ENCODE assay signal across 1 cellular context in genomic region chr9:34988218-34989055, GRCh38.
TF ChIP-seq lines count a peak whose summit lies in the region.

No MANE protein-coding gene starts in this region.

TF ChIP-seq in GM23338, 12 proteins besides CTCF, POLR2A, EP300 and RAD21 (continued from another document):
- TF ChIP-seq, protein P1, sequence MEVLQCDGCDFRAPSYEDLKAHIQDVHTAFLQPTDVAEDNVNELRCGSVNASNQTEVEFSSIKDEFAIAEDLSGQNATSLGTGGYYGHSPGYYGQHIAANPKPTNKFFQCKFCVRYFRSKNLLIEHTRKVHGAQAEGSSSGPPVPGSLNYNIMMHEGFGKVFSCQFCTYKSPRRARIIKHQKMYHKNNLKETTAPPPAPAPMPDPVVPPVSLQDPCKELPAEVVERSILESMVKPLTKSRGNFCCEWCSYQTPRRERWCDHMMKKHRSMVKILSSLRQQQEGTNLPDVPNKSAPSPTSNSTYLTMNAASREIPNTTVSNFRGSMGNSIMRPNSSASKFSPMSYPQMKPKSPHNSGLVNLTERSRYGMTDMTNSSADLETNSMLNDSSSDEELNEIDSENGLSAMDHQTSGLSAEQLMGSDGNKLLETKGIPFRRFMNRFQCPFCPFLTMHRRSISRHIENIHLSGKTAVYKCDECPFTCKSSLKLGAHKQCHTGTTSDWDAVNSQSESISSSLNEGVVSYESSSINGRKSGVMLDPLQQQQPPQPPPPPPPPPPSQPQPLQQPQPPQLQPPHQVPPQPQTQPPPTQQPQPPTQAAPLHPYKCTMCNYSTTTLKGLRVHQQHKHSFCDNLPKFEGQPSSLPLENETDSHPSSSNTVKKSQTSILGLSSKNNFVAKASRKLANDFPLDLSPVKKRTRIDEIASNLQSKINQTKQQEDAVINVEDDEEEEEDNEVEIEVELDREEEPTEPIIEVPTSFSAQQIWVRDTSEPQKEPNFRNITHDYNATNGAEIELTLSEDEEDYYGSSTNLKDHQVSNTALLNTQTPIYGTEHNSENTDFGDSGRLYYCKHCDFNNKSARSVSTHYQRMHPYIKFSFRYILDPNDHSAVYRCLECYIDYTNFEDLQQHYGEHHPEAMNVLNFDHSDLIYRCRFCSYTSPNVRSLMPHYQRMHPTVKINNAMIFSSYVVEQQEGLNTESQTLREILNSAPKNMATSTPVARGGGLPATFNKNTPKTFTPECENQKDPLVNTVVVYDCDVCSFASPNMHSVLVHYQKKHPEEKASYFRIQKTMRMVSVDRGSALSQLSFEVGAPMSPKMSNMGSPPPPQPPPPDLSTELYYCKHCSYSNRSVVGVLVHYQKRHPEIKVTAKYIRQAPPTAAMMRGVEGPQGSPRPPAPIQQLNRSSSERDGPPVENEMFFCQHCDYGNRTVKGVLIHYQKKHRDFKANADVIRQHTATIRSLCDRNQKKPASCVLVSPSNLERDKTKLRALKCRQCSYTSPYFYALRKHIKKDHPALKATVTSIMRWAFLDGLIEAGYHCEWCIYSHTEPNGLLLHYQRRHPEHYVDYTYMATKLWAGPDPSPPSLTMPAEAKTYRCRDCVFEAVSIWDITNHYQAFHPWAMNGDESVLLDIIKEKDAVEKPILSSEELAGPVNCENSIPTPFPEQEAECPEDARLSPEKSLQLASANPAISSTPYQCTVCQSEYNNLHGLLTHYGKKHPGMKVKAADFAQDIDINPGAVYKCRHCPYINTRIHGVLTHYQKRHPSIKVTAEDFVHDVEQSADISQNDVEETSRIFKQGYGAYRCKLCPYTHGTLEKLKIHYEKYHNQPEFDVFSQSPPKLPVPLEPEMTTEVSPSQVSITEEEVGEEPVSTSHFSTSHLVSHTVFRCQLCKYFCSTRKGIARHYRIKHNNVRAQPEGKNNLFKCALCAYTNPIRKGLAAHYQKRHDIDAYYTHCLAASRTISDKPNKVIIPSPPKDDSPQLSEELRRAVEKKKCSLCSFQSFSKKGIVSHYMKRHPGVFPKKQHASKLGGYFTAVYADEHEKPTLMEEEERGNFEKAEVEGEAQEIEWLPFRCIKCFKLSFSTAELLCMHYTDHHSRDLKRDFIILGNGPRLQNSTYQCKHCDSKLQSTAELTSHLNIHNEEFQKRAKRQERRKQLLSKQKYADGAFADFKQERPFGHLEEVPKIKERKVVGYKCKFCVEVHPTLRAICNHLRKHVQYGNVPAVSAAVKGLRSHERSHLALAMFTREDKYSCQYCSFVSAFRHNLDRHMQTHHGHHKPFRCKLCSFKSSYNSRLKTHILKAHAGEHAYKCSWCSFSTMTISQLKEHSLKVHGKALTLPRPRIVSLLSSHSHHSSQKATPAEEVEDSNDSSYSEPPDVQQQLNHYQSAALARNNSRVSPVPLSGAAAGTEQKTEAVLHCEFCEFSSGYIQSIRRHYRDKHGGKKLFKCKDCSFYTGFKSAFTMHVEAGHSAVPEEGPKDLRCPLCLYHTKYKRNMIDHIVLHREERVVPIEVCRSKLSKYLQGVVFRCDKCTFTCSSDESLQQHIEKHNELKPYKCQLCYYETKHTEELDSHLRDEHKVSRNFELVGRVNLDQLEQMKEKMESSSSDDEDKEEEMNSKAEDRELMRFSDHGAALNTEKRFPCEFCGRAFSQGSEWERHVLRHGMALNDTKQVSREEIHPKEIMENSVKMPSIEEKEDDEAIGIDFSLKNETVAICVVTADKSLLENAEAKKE (CRISPR knock-in tag; IDR thresholded peaks at IDR 0.05) = no peak
- TF ChIP-seq EZH2phosphoT487 (IDR thresholded peaks at IDR 0.05; ENCODE audit: unreplicated experiment) = no peak
- TF ChIP-seq, protein P2, sequence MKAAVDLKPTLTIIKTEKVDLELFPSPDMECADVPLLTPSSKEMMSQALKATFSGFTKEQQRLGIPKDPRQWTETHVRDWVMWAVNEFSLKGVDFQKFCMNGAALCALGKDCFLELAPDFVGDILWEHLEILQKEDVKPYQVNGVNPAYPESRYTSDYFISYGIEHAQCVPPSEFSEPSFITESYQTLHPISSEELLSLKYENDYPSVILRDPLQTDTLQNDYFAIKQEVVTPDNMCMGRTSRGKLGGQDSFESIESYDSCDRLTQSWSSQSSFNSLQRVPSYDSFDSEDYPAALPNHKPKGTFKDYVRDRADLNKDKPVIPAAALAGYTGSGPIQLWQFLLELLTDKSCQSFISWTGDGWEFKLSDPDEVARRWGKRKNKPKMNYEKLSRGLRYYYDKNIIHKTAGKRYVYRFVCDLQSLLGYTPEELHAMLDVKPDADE (IDR thresholded peaks at IDR 0.05) = no peak
